ENCODE assay signal across 8 cellular contexts in the genomic region with DNA sequence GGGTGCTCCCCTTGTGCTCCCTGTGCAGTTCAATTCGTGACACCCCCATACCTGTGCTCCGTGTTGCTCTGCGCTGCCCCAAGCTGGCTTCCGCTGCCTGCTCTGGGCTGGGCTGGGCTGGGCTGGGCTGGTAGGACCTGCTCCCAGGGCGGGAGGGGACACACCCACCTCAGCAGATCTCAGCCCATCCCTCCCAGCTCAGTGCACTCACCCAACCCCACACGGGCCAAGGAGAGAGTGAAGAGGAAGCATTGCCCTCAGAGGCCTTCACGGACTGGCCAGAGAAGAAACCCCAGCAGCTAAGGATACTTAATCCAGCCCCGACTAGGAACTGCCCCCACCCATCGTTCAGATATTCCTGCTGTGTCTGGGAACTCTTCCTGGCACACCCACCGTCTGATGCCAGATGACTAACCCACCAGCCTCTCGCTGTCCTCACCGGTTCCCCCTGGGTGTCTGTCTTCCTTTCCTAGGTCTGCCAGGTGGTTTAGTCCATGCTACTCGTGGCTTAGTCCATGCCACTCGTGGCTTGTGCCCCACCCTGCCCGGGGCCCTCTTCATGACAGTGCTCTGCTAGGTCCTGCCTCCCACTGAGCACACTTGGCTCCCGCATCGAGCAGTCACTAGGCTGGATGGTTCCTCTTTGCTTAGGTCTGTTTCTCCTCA. TPM values are rescaled to one million over a fixed set of nuclear protein-coding genes. Genes with fewer than 3 reads are reported as not detected.
DNase-seq lines count a peak whose midpoint lies in the region; ATAC-seq and TF ChIP-seq lines count a peak whose summit lies in the region.

LPAR5 (minus strand) TSS at position 104 of the 666 bp plus-strand sequence. CDS start 14,711 bp downstream, outside the sequence.

- H3K9ac ChIP-seq in HCT116 (ENCODE audit: low read length) = peak within 1 kb of the TSS; percentile 61
- H3K9ac ChIP-seq in rectal smooth muscle tissue (ENCODE audit: low read length) = peak within 1 kb of the TSS; percentile 19

- ATAC-seq in HCT116 (peak; percentile 95), HG03097 (IDR thresholded peaks at IDR 0.05; ENCODE audit: low FRiP score, unreplicated experiment) (no peak), HG02623 (IDR thresholded peaks at IDR 0.05; ENCODE audit: unreplicated experiment) (no peak)

- TF ChIP-seq CTCF in HCT116 (IDR thresholded peaks at IDR 0.05 in 2 of 3, conservative IDR thresholded peaks at IDR 0.05 in 1 of 3; ENCODE audit: borderline replicate concordance in 1 of 3, insufficient read depth in 1 of 3, low read depth in 2 of 3, low read length in 2 of 3) = no peak
- no peak for TF ChIP-seq CTCF in esophagus squamous epithelium (IDR thresholded peaks at IDR 0.05)

- H3K36me3 ChIP-seq in HCT116 (ENCODE audit: control insufficient read depth in 1 of 2, insufficient read depth in 2 of 2, low read length in 2 of 2) (no peaks in the 10 kb centered on the region), esophagus squamous epithelium (peaks cover 0 to 5% (median 0%) of the 10 kb centered on the region in 3 donors), rectal smooth muscle tissue (ENCODE audit: control insufficient read depth, insufficient read depth, low read length) (no peaks in the 10 kb centered on the region)

- no peak for TF ChIP-seq POLR2A in HCT116 (IDR thresholded peaks at IDR 0.05; ENCODE audit: borderline replicate concordance, extremely low read depth, insufficient read depth, insufficient read length)
- TF ChIP-seq POLR2A in esophagus squamous epithelium (IDR thresholded peaks at IDR 0.05) = peak in 2 of 4 donors; percentile 58 to 65

- H3K9me3 ChIP-seq in HCT116 (ENCODE audit: control insufficient read depth in 1 of 2, insufficient read depth in 1 of 2, low read depth in 1 of 2, low read length in 2 of 2) = no peaks in the 10 kb centered on the region
- no peaks in the 10 kb centered on the region for H3K9me3 ChIP-seq in esophagus squamous epithelium

- H4K20me1 ChIP-seq in HCT116 (ENCODE audit: insufficient read depth) = no peaks in the 10 kb centered on the region

- peak within 1 kb of the TSS; percentile 79 for H3K4me2 ChIP-seq in HCT116 (ENCODE audit: low read length)

- H3K27me3 ChIP-seq in HCT116 (ENCODE audit: insufficient read depth, low read length) (no peaks in the 10 kb centered on the region), esophagus squamous epithelium (no peaks in the 10 kb centered on the region), rectal smooth muscle tissue (ENCODE audit: control insufficient read depth, insufficient read depth, low read length) (no peaks in the 10 kb centered on the region)

- 17 to 32% methylated on average over 8 to 9 of the region's 17 CpGs for WGBS in esophagus squamous epithelium, 2 donors

- H3K79me2 ChIP-seq in HCT116 (ENCODE audit: insufficient read depth, low read length) = no peaks in the 10 kb centered on the region

- POLR2A ChIA-PET in HCT116 (lab: Charles Lee) = interaction anchor here (1.0 to 1.1 kb wide), 2 partner anchors 53 to 166 kb away, joined by 3 to 5 read pairs; partner anchors contain the start of genes VAMP1 and ZNF384

- peaks cover 14 to 28% of the 10 kb centered on the region in 2 experiments for H3K4me1 ChIP-seq in HCT116 (ENCODE audit: control insufficient read depth in 1 of 2, insufficient read depth in 2 of 2, low read length in 2 of 2)
- H3K4me1 ChIP-seq in esophagus squamous epithelium = peaks cover 22 to 88% (median 34%) of the 10 kb centered on the region in 3 donors
- H3K4me1 ChIP-seq in rectal smooth muscle tissue (ENCODE audit: control insufficient read depth, insufficient read depth, low read length) = no peaks in the 10 kb centered on the region

- no peaks in the 10 kb centered on the region for H3K9me2 ChIP-seq in HCT116 (ENCODE audit: insufficient read depth)

- no peak for TF ChIP-seq RAD21 in HCT116 (IDR thresholded peaks at IDR 0.05; ENCODE audit: low read depth)

- DNase-seq in GM03348 (ENCODE audit: low spot score) (peak; percentile 55), HCT116 (ENCODE audit: low read depth, low spot score) (peak; percentile 32), SW480 (ENCODE audit: low spot score) (peak; percentile 86), esophagus squamous epithelium (lab: John Stamatoyannopoulos, UW) (no peak), SK-N-DZ (ENCODE audit: low spot score) (no peak)

- H3K4me3 ChIP-seq in HCT116 (replicated peaks in 1 of 2; ENCODE audit: low read depth in 1 of 2, low read length in 2 of 2) = peak within 1 kb of the TSS; percentile 53 to 57
- peak within 1 kb of the TSS; percentile 25 to 63 (median 48) for H3K4me3 ChIP-seq in esophagus squamous epithelium
- H3K4me3 ChIP-seq in rectal smooth muscle tissue (ENCODE audit: low read length) = peak within 1 kb of the TSS; percentile 29

- BruUV-seq in HCT116 (replicated peaks; lab: Mats Ljungman, UMichigan) = no TSS peak

- peak within 1 kb of the TSS; percentile 72 for H2AFZ ChIP-seq in HCT116 (ENCODE audit: low read depth, low read length, poor library complexity, severe bottlenecking)

- RAD21 ChIA-PET in HCT116 (lab: Charles Lee; ENCODE audit: low non-redundant PET in 1 of 2, low total read pairs in 2 of 2, uncharacterized antibody in 2 of 2, unreplicated experiment in 2 of 2) = interaction anchor here in 1 of 2 experiments (0.6 kb wide), 1 partner anchor 104 kb away, joined by 3 read pairs; no protein-coding TSS in a partner anchor

- intact Hi-C loops in HCT116 (cut with micrococcal nuclease) (no loop called here), esophagus squamous epithelium (cut with DNase I) (no loop called here)

- H3K27ac ChIP-seq in HCT116 (ENCODE audit: low read depth, low read length) (peak within 1 kb of the TSS; percentile 42), esophagus squamous epithelium (peak within 1 kb of the TSS; percentile 76 to 90 (median 84)), rectal smooth muscle tissue (ENCODE audit: low read depth, low read length) (peak within 1 kb of the TSS; percentile 25)

- CTCF ChIA-PET in HCT116 (lab: Charles Lee) = interaction anchor here (1.3 kb wide), 1 partner anchor 21 kb away, joined by 3 read pairs; no protein-coding TSS in a partner anchor

TF ChIP-seq in HCT116, 20 proteins besides CTCF, POLR2A, EP300 and RAD21:
- no peak for TF ChIP-seq EZH2 (IDR thresholded peaks at IDR 0.05)
- TF ChIP-seq CBX3 (IDR thresholded peaks at IDR 0.05; ENCODE audit: low read depth) = 0 out of 2 replicates have a peak, but pooled peaks have one; percentile 43
- TF ChIP-seq POLR2AphosphoS5 (IDR thresholded peaks at IDR 0.05; ENCODE audit: low read depth, low read length) = peak; percentile 77

RNA-seq across cellular contexts. Expression of gene LPAR5, which starts in this region (rescaled TPM):
- total RNA-seq in HCT116 (2021; ENCODE audit: unreplicated experiment) (5.2 TPM), esophagus squamous epithelium (10 to 100 TPM; 12.8 to 46.0 (median 17.4) TPM)
- polyA plus RNA-seq in HCT116 (2012) = 5.4 and 6.1 TPM in 2 replicates
- 0.29 and 1.1 TPM in 2 replicates for polyA plus RNA-seq in SK-N-DZ (2014; cell fraction: cytosol; rRNA removed)
- 0.17 TPM in 1 of 2 replicates, not detected in the other for polyA plus RNA-seq in SK-N-DZ (2014; cell fraction: nucleus; rRNA removed)

Comparison
In these comparisons a context has a peak if more than half of its experiments do, and no peak if none do; other contexts are left out.
1. DNase-seq: peak in GM03348 (single experiment), HCT116 (single experiment) and SW480 (single experiment); none in esophagus squamous epithelium (single experiment) and SK-N-DZ (single experiment).
2. H3K27ac ChIP-seq: peak in every context shown above with its lines; median percentile 84 in esophagus squamous epithelium; 42 in HCT116; 25 in rectal smooth muscle tissue.
3. Peak in every context shown above with its lines, with median percentiles within 50 percentile points of each other: H3K4me3 ChIP-seq.